12 cellular contexts compared by ENCODE assay signal in the genomic region with DNA sequence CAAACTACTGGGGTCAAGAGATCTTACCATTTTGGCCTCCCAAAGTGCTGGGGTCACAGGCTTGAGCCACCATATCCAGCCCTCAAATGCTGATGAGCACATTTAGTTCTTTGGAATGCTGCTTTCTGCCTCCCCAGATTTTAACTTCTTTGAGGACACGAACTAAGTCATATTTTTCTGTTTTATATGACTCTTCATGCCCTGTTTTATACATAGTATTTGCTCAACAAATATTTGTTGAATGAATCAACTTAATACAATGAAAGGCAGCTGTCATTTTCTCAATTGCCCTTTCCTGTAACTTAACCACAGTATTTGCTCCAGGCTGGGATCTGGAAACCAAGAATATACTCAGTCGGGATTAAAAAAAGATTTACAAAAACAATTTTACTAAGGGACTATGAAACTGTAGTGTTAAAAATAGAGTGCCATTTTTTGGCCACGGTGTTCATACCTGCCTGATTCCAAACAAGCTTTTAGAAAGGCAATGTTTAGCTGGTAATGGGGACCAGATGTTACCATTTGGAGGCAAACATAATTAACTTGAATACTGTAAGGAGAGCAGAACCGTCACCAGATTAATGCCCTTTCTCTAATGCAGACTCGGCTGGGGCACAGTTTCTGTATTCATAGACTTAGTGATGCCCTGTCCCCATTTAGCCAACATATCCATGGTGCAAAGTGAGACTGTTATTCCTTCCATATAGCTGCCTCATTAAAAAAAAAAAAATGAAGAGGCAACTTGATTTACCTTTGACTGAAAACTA.
DNase-seq lines count a peak whose midpoint lies in the region; ATAC-seq, FAIRE-seq and TF ChIP-seq lines count a peak whose summit lies in the region.
"Had no signal": no experiment of that assay in that cellular context is flagged by ENCODE, and none has a peak within 500 bp of the region (broad histone marks: within the 10 kb centered on the region; RNA-seq: fewer than 3 reads in every experiment).

No MANE protein-coding gene starts in this region.

- H3K9me3 Mint-ChIP-seq in activated T-cell treated with anti-CD3 and anti-CD28 coated beads, Interleukin-2, amount 50 U/mL, for 24 hours = peaks cover 6% of the 10 kb centered on the region
- H3K9me3 Mint-ChIP-seq: activated naive CD4-positive, alpha-beta T cell treated with anti-CD3 and anti-CD28 coated beads for 36 hours had no signal

- H3K4me3 ChIP-seq in SJCRH30 = no peak overlapping the region
- H3K4me3 ChIP-seq in colonic mucosa = no peak overlapping the region

- DNase-seq in COLO829 (ENCODE audit: low spot score) (peak; percentile 42), HTR-8/SVneo (ENCODE audit: insufficient read length, low spot score) (peak; percentile 49), SJCRH30 (peak; percentile 18 to 37), kidney glomerular epithelial cell (lab: John Stamatoyannopoulos, UW) (peak; percentile 57), colonic mucosa (no peak)
- DNase-seq in activated T-cell treated with anti-CD3 and anti-CD28 coated beads, Interleukin-2, amount 50 U/mL, for 24 hours = no peak
- DNase-seq: activated naive CD4-positive, alpha-beta T cell treated with anti-CD3 and anti-CD28 coated beads for 36 hours; DND-41; effector memory CD4-positive, alpha-beta T cell had no signal

- no peaks in the 10 kb centered on the region for H3K27me3 Mint-ChIP-seq in activated T-cell treated with anti-CD3 and anti-CD28 coated beads, Interleukin-2, amount 50 U/mL, for 24 hours

- no peak overlapping the region for H3K27ac Mint-ChIP-seq in activated T-cell treated with anti-CD3 and anti-CD28 coated beads, Interleukin-2, amount 50 U/mL, for 24 hours
- H3K27ac Mint-ChIP-seq: activated naive CD4-positive, alpha-beta T cell treated with anti-CD3 and anti-CD28 coated beads for 36 hours had no signal

- no peak for TF ChIP-seq CTCF in colonic mucosa (IDR thresholded peaks at IDR 0.05)

- no peaks in the 10 kb centered on the region; the same call in 1 of the 2 replicates for H3K9me3 ChIP-seq in SJCRH30 (replicated peaks)
- H3K9me3 ChIP-seq in colonic mucosa = no peaks in the 10 kb centered on the region

- H3K4me3 Mint-ChIP-seq in activated T-cell treated with anti-CD3 and anti-CD28 coated beads, Interleukin-2, amount 50 U/mL, for 24 hours = no peak overlapping the region
- H3K4me3 Mint-ChIP-seq: activated naive CD4-positive, alpha-beta T cell treated with anti-CD3 and anti-CD28 coated beads for 36 hours had no signal

- H3K27me3 ChIP-seq in SJCRH30 (no peaks in the 10 kb centered on the region), colonic mucosa (no peaks in the 10 kb centered on the region)

- intact Hi-C loops in colonic mucosa (cut with DNase I) = no loop called here

- H3K36me3 ChIP-seq in SJCRH30 (peaks cover 5% of the 10 kb centered on the region; the same call in 1 of the 2 replicates), colonic mucosa (no peaks in the 10 kb centered on the region)

- peak; percentile 31 for FAIRE-seq in HTR-8/SVneo (lab: Jason Lieb, UNC)

- H3K9ac ChIP-seq in colonic mucosa (ENCODE audit: low read depth in 2 of 2, low read length in 2 of 2) = no peak overlapping the region
- H3K9ac ChIP-seq: parathyroid adenoma had no signal

- peak overlapping the region; percentile 49 for H3K27ac ChIP-seq in SJCRH30
- no peak overlapping the region for H3K27ac ChIP-seq in colonic mucosa
- H3K27ac ChIP-seq: parathyroid adenoma had no signal

- H3K4me1 ChIP-seq in SJCRH30 (peaks cover 9% of the 10 kb centered on the region), colonic mucosa (peaks cover 5% of the 10 kb centered on the region)
- H3K4me1 ChIP-seq: parathyroid adenoma had no signal

- ATAC-seq in GM18498 (IDR thresholded peaks at IDR 0.05; ENCODE audit: unreplicated experiment) (no peak), GM21529 (IDR thresholded peaks at IDR 0.05; ENCODE audit: unreplicated experiment) (no peak)

- peaks cover 28% of the 10 kb centered on the region for H3K4me1 Mint-ChIP-seq in activated T-cell treated with anti-CD3 and anti-CD28 coated beads, Interleukin-2, amount 50 U/mL, for 24 hours (ENCODE audit: low read depth)

- H3K36me3 Mint-ChIP-seq in activated T-cell treated with anti-CD3 and anti-CD28 coated beads, Interleukin-2, amount 50 U/mL, for 24 hours (ENCODE audit: low read depth) = no peaks in the 10 kb centered on the region

Comparison
In these comparisons a context has a peak if more than half of its experiments do, and no peak if none do; other contexts are left out.
1. DNase-seq: peak in COLO829 (single experiment), HTR-8/SVneo (single experiment), SJCRH30 (2 of 2) and kidney glomerular epithelial cell (single experiment); none in activated T-cell treated with anti-CD3 and anti-CD28 coated beads, Interleukin-2, amount 50 U/mL, for 24 hours (single experiment) and colonic mucosa (single experiment).